In the genomic region with DNA sequence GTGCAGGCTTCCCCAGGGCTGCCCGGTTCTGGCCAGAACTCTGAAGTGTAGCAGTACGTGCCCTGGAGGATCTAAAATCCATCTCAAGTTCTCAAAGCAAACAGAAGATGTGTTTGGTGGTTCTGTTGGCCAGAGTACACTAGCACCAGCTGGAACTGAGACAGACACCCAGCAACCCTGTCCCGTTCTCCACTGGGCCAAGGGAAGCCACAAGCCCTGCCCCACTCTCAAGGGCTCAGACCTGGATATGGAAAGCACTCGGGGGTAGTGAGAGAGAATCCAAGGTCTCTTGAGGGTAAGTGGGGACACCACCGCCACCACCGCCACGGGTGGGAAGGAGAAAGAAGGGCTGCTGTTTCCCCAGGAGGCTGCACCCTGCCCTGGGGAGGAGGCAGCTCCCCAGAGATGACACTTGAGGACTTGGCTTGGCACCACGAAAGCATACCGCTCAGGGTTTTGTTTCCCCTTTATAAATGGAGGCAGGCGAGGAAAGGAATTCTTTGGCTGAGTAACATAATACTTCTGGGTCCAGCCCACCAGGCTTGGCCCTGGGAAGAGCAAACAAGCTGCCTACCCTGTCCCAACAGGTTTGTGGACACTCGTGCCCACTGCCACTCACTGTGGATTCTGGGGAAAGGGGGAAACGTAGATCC, we compare ENCODE assay signal across 21 cellular contexts. TPM values are rescaled to one million over a fixed set of nuclear protein-coding genes. Genes with fewer than 3 reads are reported as not detected.
DNase-seq lines count a peak whose midpoint lies in the region; ATAC-seq and TF ChIP-seq lines count a peak whose summit lies in the region.
"Had no signal": no experiment of that assay in that cellular context is flagged by ENCODE, and none has a peak within 500 bp of the region (broad histone marks: within the 10 kb centered on the region; RNA-seq: fewer than 3 reads in every experiment).

No MANE protein-coding gene starts in this region.

- ATAC-seq in upper lobe of right lung: peak; percentile 41
- ATAC-seq: activated CD8-positive, alpha-beta T cell treated with anti-CD3 and anti-CD28 coated beads for 36 hours; activated naive CD4-positive, alpha-beta T cell treated with anti-CD3 and anti-CD28 coated beads, Interleukin-2, amount 50 U/mL, for 72 hours had no signal

- H3K36me3 ChIP-seq in upper lobe of right lung: no peaks in the 10 kb centered on the region
- H3K36me3 ChIP-seq: spleen had no signal

- intact Hi-C loops in upper lobe of right lung (cut with DNase I) (no loop called here), posterior vena cava (cut with DNase I) (no loop called here)

- no peak for TF ChIP-seq CTCF in VCaP (conservative IDR thresholded peaks at IDR 0.05)
- no peak for TF ChIP-seq CTCF in upper lobe of right lung (IDR thresholded peaks at IDR 0.05)

- H3K27me3 ChIP-seq in upper lobe of right lung: no peaks in the 10 kb centered on the region
- H3K27me3 ChIP-seq: testis had no signal

- H3K9me3 ChIP-seq in upper lobe of right lung: no peaks in the 10 kb centered on the region
- H3K9me3 ChIP-seq: spleen, testis had no signal

- H3K27ac ChIP-seq in VCaP (peak overlapping the region; percentile 75; the same call in 1 of the 2 replicates), upper lobe of right lung (no peak overlapping the region)
- H3K27ac ChIP-seq: C4-2B, spleen, testis had no signal

- no peak overlapping the region for H3K4me3 ChIP-seq in upper lobe of right lung
- H3K4me3 ChIP-seq: spleen, testis had no signal

- DNase-seq in NCI-H748 (lab: John Stamatoyannopoulos, UW; ENCODE audit: unreplicated experiment) (peak; percentile 48), NCI-H748 treated with DMSO at 0.1 percent for 48 hours (lab: John Stamatoyannopoulos, UW) (no peak), NCI-H1436 (lab: John Stamatoyannopoulos, UW) (peak; percentile 63), upper lobe of right lung (no peak), SKM-1 treated with dmso at 0.1 percent for 144 hours (lab: John Stamatoyannopoulos, UW; ENCODE audit: unreplicated experiment) (no peak), SIG-M5 (lab: John Stamatoyannopoulos, UW) (no peak), posterior vena cava (ENCODE audit: low spot score) (no peak)
- DNase-seq: activated CD8-positive, alpha-beta T cell treated with anti-CD3 and anti-CD28 coated beads for 36 hours; cortex of kidney; HCEC 1CT; hypothalamus; NCI-H510A; Right ventricle myocardium superior; spleen; testis had no signal

- H3K4me1 ChIP-seq in upper lobe of right lung: no peaks in the 10 kb centered on the region

RNA-seq across cellular contexts. Expression of gene POU2AF1, which starts 56.1 kb away (rescaled TPM):
- total RNA-seq in upper lobe of right lung: 2.5 TPM
- total RNA-seq in posterior vena cava: under 1 TPM; 0.23 to 0.38 TPM
- total RNA-seq: A673, kidney epithelial cell, pulmonary artery endothelial cell had no signal

Comparison
In these comparisons a context has a peak if more than half of its experiments do, and no peak if none do; other contexts are left out.
1. DNase-seq: peak in NCI-H748 (single experiment) and NCI-H1436 (single experiment); none in NCI-H748 treated with DMSO at 0.1 percent for 48 hours (single experiment), upper lobe of right lung (single experiment), SKM-1 treated with dmso at 0.1 percent for 144 hours (single experiment), SIG-M5 (single experiment) and posterior vena cava (single experiment).